Comparison of ENCODE assay signal across 12 cellular contexts in genomic region chr19:48881741-48882657, GRCh38. TPM values are rescaled to one million over a fixed set of nuclear protein-coding genes. Genes with fewer than 3 reads are reported as not detected.
DNase-seq lines count a peak whose midpoint lies in the region; ATAC-seq and TF ChIP-seq lines count a peak whose summit lies in the region.
"Had no signal": no experiment of that assay in that cellular context is flagged by ENCODE, and none has a peak within 500 bp of the region (broad histone marks: within the 10 kb centered on the region; RNA-seq: fewer than 3 reads in every experiment).

No MANE protein-coding gene starts in this region.

- no peak overlapping the region for H3K27ac ChIP-seq in PC-3 (ENCODE audit: low read length)
- H3K27ac ChIP-seq: C4-2B had no signal

- no peak overlapping the region for H3K4me3 ChIP-seq in PC-3 (ENCODE audit: low read length)
- H3K4me3 ChIP-seq: skin epidermis had no signal

- H3K9ac ChIP-seq in PC-3 (ENCODE audit: low read length): no peak overlapping the region

- no peaks in the 10 kb centered on the region for H3K4me1 ChIP-seq in PC-3 (ENCODE audit: insufficient read depth, low read length)

- peak; percentile 48 for ATAC-seq in PC-3
- ATAC-seq in esophagus mucosa: peak; percentile 58
- peak; percentile 54 for ATAC-seq in stimulated activated naive CD8-positive, alpha-beta T cell treated with anti-CD3 and anti-CD28 coated beads, Interleukin-15, Interleukin-2, amounts not matched to agents 100 U/mL and 50 U/mL, for 24 hours
- ATAC-seq in GM18517 (IDR thresholded peaks at IDR 0.05; ENCODE audit: unreplicated experiment): no peak

- H3K9me2 ChIP-seq in PC-3 (replicated peaks; ENCODE audit: low read length): no peaks in the 10 kb centered on the region

- no peak overlapping the region for H2AFZ ChIP-seq in PC-3 (ENCODE audit: low read length)

- TF ChIP-seq CTCF in PC-3 (conservative IDR thresholded peaks at IDR 0.05; ENCODE audit: low read depth, low read length): no peak

- no peaks in the 10 kb centered on the region for H3K9me3 Mint-ChIP-seq in activated naive CD4-positive, alpha-beta T cell treated with anti-CD3 and anti-CD28 coated beads for 36 hours
- peaks cover 3% of the 10 kb centered on the region for H3K9me3 Mint-ChIP-seq in activated naive CD4-positive, alpha-beta T cell treated with anti-CD3 and anti-CD28 coated beads, Interleukin-2, amount 10 ng/mL, durations not matched to agents 7 days and 5 days

- peak; percentile 32 for DNase-seq in activated naive CD4-positive, alpha-beta T cell treated with anti-CD3 and anti-CD28 coated beads for 36 hours
- DNase-seq in activated naive CD4-positive, alpha-beta T cell treated with anti-CD3 and anti-CD28 coated beads, Interleukin-2, amount 10 ng/mL, durations not matched to agents 7 days and 5 days: no peak
- DNase-seq in PC-3: peak; percentile 22
- DNase-seq in stimulated activated naive CD8-positive, alpha-beta T cell treated with anti-CD3 and anti-CD28 coated beads, Interleukin-15, Interleukin-2, amounts not matched to agents 100 U/mL and 50 U/mL, for 24 hours: no peak
- DNase-seq in stimulated activated CD4-positive, alpha-beta T cell treated with anti-CD3 and anti-CD28 coated beads, Interleukin-1b, Interleukin-23, amount 100 ng/mL, for 48 hours: no peak
- DNase-seq in stimulated activated CD4-positive, alpha-beta T cell treated with anti-CD3 and anti-CD28 coated beads, Interleukin-12 subunit alpha, Interleukin-12 subunit beta, amount 100 ng/mL, for 4 hours: no peak
- DNase-seq: activated gamma-delta T cell had no signal

- H3F3A ChIP-seq in PC-3 (ENCODE audit: low read length, unreplicated experiment): no peaks in the 10 kb centered on the region

- no peaks in the 10 kb centered on the region for H3K36me3 ChIP-seq in PC-3 (ENCODE audit: low read depth, low read length)

- no peaks in the 10 kb centered on the region for H3K27me3 ChIP-seq in PC-3 (ENCODE audit: low read length)

- H3K27ac Mint-ChIP-seq in activated naive CD4-positive, alpha-beta T cell treated with anti-CD3 and anti-CD28 coated beads for 36 hours: no peak overlapping the region
- no peak overlapping the region for H3K27ac Mint-ChIP-seq in activated naive CD4-positive, alpha-beta T cell treated with anti-CD3 and anti-CD28 coated beads, Interleukin-2, amount 10 ng/mL, durations not matched to agents 7 days and 5 days

- CTCF ChIA-PET in activated naive CD4-positive, alpha-beta T cell treated with anti-CD3 and anti-CD28 coated beads for 36 hours (lab: Charles Lee): no interaction called here
- CTCF ChIA-PET in activated naive CD4-positive, alpha-beta T cell treated with anti-CD3 and anti-CD28 coated beads, Interleukin-2, amount 10 ng/mL, durations not matched to agents 7 days and 5 days (lab: Charles Lee): interaction anchor here (1.1 kb wide), 1 partner anchor 18 kb away, joined by 3 read pairs; the partner anchor contains the start of gene NUCB1
- CTCF ChIA-PET in PC-3 (lab: Charles Lee): no interaction called here

- BruUV-seq in PC-3 (replicated peaks; lab: Mats Ljungman, UMichigan): no TSS peak

- H3K4me1 Mint-ChIP-seq in activated naive CD4-positive, alpha-beta T cell treated with anti-CD3 and anti-CD28 coated beads for 36 hours (ENCODE audit: low read depth): peaks cover 17% of the 10 kb centered on the region
- peaks cover 18% of the 10 kb centered on the region for H3K4me1 Mint-ChIP-seq in activated naive CD4-positive, alpha-beta T cell treated with anti-CD3 and anti-CD28 coated beads, Interleukin-2, amount 10 ng/mL, durations not matched to agents 7 days and 5 days

- no peaks in the 10 kb centered on the region for H3K9me3 ChIP-seq in PC-3 (ENCODE audit: low read length)

- no peaks in the 10 kb centered on the region for H4K20me1 ChIP-seq in PC-3 (ENCODE audit: low read length)

- intact Hi-C loops in activated naive CD4-positive, alpha-beta T cell treated with anti-CD3 and anti-CD28 coated beads for 36 hours (cut with micrococcal nuclease): no loop called here
- intact Hi-C loops in PC-3 (cut with micrococcal nuclease): no loop called here

- no peak overlapping the region for H3K4me2 ChIP-seq in PC-3 (ENCODE audit: low read length)

- H3K27me3 Mint-ChIP-seq in activated naive CD4-positive, alpha-beta T cell treated with anti-CD3 and anti-CD28 coated beads for 36 hours (ENCODE audit: low read depth): no peaks in the 10 kb centered on the region
- no peaks in the 10 kb centered on the region for H3K27me3 Mint-ChIP-seq in activated naive CD4-positive, alpha-beta T cell treated with anti-CD3 and anti-CD28 coated beads, Interleukin-2, amount 10 ng/mL, durations not matched to agents 7 days and 5 days

- no peak overlapping the region for H3K4me3 Mint-ChIP-seq in activated naive CD4-positive, alpha-beta T cell treated with anti-CD3 and anti-CD28 coated beads for 36 hours
- no peak overlapping the region for H3K4me3 Mint-ChIP-seq in activated naive CD4-positive, alpha-beta T cell treated with anti-CD3 and anti-CD28 coated beads, Interleukin-2, amount 10 ng/mL, durations not matched to agents 7 days and 5 days

- H3K36me3 Mint-ChIP-seq in activated naive CD4-positive, alpha-beta T cell treated with anti-CD3 and anti-CD28 coated beads for 36 hours (ENCODE audit: low read depth): peaks cover 16% of the 10 kb centered on the region
- peaks cover 14% of the 10 kb centered on the region for H3K36me3 Mint-ChIP-seq in activated naive CD4-positive, alpha-beta T cell treated with anti-CD3 and anti-CD28 coated beads, Interleukin-2, amount 10 ng/mL, durations not matched to agents 7 days and 5 days

- POLR2A ChIA-PET in PC-3 (lab: Charles Lee; ENCODE audit: unreplicated experiment): no interaction called here

- no peaks in the 10 kb centered on the region for H3K79me2 ChIP-seq in PC-3 (ENCODE audit: low read length)

RNA-seq across cellular contexts. Expression of gene PPP1R15A, which starts 9.8 kb away (rescaled TPM):
- 10 to 100 TPM; 96.5 to 97.4 TPM for total RNA-seq in activated naive CD4-positive, alpha-beta T cell treated with anti-CD3 and anti-CD28 coated beads for 36 hours
- total RNA-seq in PC-3 (2014; rRNA removed): 78.0 and 105 TPM in 2 replicates
- 30.0 TPM for total RNA-seq in esophagus mucosa

RNA-seq across cellular contexts. Expression of gene PLEKHA4, which starts 13.6 kb away (rescaled TPM):
- total RNA-seq in activated naive CD4-positive, alpha-beta T cell treated with anti-CD3 and anti-CD28 coated beads for 36 hours: 1 to 10 TPM; 8.3 to 8.8 TPM
- total RNA-seq in PC-3 (2014; rRNA removed) (0.63 and 1.2 TPM in 2 replicates), esophagus mucosa (8.1 TPM)

RNA-seq across cellular contexts. Expression of gene TULP2, which starts 16.5 kb away (rescaled TPM):
- under 1 TPM; 0.54 to 0.81 TPM for total RNA-seq in activated naive CD4-positive, alpha-beta T cell treated with anti-CD3 and anti-CD28 coated beads for 36 hours
- not detected in 2 replicates for total RNA-seq in PC-3 (2014; rRNA removed)
- total RNA-seq in esophagus mucosa: 0.24 TPM
- total RNA-seq: lower leg skin had no signal

RNA-seq across cellular contexts. Expression of gene NUCB1, which starts 18.1 kb away (rescaled TPM):
- total RNA-seq in activated naive CD4-positive, alpha-beta T cell treated with anti-CD3 and anti-CD28 coated beads for 36 hours: 100 to 1,000 TPM; 172 to 182 TPM
- total RNA-seq in PC-3 (2014; rRNA removed) (137 and 138 TPM in 2 replicates), esophagus mucosa (104 TPM)

RNA-seq across cellular contexts. Expression of gene HSD17B14, which starts 45.7 kb away (rescaled TPM):
- under 1 TPM in 1 of 2 experiments, not detected in 1; 0.50 TPM for total RNA-seq in activated naive CD4-positive, alpha-beta T cell treated with anti-CD3 and anti-CD28 coated beads for 36 hours
- total RNA-seq in PC-3 (2014; rRNA removed): 15.0 and 15.4 TPM in 2 replicates
- total RNA-seq in esophagus mucosa: 0.40 TPM

Comparison
In these comparisons a context has a peak if more than half of its experiments do, and no peak if none do; other contexts are left out.
1. DNase-seq: peak in activated naive CD4-positive, alpha-beta T cell treated with anti-CD3 and anti-CD28 coated beads for 36 hours (single experiment) and PC-3 (single experiment); none in activated naive CD4-positive, alpha-beta T cell treated with anti-CD3 and anti-CD28 coated beads, Interleukin-2, amount 10 ng/mL, durations not matched to agents 7 days and 5 days (single experiment), stimulated activated naive CD8-positive, alpha-beta T cell treated with anti-CD3 and anti-CD28 coated beads, Interleukin-15, Interleukin-2, amounts not matched to agents 100 U/mL and 50 U/mL, for 24 hours (single experiment), stimulated activated CD4-positive, alpha-beta T cell treated with anti-CD3 and anti-CD28 coated beads, Interleukin-1b, Interleukin-23, amount 100 ng/mL, for 48 hours (single experiment) and stimulated activated CD4-positive, alpha-beta T cell treated with anti-CD3 and anti-CD28 coated beads, Interleukin-12 subunit alpha, Interleukin-12 subunit beta, amount 100 ng/mL, for 4 hours (single experiment).